15 cellular contexts compared by ENCODE assay signal in genomic region chr1:156260896-156261295, GRCh38. TPM values are rescaled to one million over a fixed set of nuclear protein-coding genes. Genes with fewer than 3 reads are reported as not detected.
DNase-seq lines count a peak whose midpoint lies in the region; ATAC-seq and TF ChIP-seq lines count a peak whose summit lies in the region.
"Had no signal": no experiment of that assay in that cellular context is flagged by ENCODE, and none has a peak within 500 bp of the region (broad histone marks: within the 10 kb centered on the region; RNA-seq: fewer than 3 reads in every experiment).

No MANE protein-coding gene starts in this region.

- no peak for TF ChIP-seq EP300 in gastroesophageal sphincter (IDR thresholded peaks at IDR 0.05)

- H3K36me3 ChIP-seq in CD8-positive, alpha-beta memory T cell (ENCODE audit: insufficient read depth, low read length) = peaks cover 67% of the 10 kb centered on the region
- peaks cover 17 to 99% of the 10 kb centered on the region in 2 donors for H3K36me3 ChIP-seq in gastroesophageal sphincter
- H3K36me3 ChIP-seq in brain microvascular endothelial cell (replicated peaks) = peaks cover 82% of the 10 kb centered on the region

- TF ChIP-seq CTCF in RWPE1 (conservative IDR thresholded peaks at IDR 0.05; ENCODE audit: low read depth) (no peak), chondrocyte (IDR thresholded peaks at IDR 0.05) (no peak), gastroesophageal sphincter (IDR thresholded peaks at IDR 0.05) (no peak), brain microvascular endothelial cell (IDR thresholded peaks at IDR 0.05; ENCODE audit: low read depth, low read length, missing control alignments) (no peak)

- DNase-seq in CD8-positive, alpha-beta memory T cell = no peak
- DNase-seq in RWPE1 (ENCODE audit: low spot score) = no peak
- peak; percentile 34 for DNase-seq in chondrocyte (ENCODE audit: low spot score)
- DNase-seq in myocyte (ENCODE audit: low read depth) = peak; percentile 97
- DNase-seq in DMS153 treated with DMSO at 0.1 percent for 48 hours (lab: John Stamatoyannopoulos, UW; ENCODE audit: unreplicated experiment) = no peak
- DNase-seq in brain microvascular endothelial cell = no peak
- DNase-seq in SHP77 (lab: John Stamatoyannopoulos, UW) = no peak
- DNase-seq: activated CD4-positive, alpha-beta T cell treated with anti-CD3 and anti-CD28 coated beads, Interleukin-2, amount 50 U/mL, for 1 hour; foreskin melanocyte; MG63; NCI-H1436 treated with DMSO at 0.1 percent for 48 hours; NK-92 treated with Interleukin-12 subunit alpha and Interleukin-12 subunit beta, amount 100 ng/mL, for 24 hours; RPMI8226 had no signal

- in situ Hi-C loops in brain microvascular endothelial cell (cut with HindIII; ENCODE audit: low pct_ligation_motif_present, low sequenced_read_pairs) = no loop called here

- CTCF ChIA-PET in CD8-positive, alpha-beta memory T cell (lab: Charles Lee) = no interaction called here
- CTCF ChIA-PET in RWPE1 (lab: Yijun Ruan, JAX) = interaction anchor here (0.6 kb wide), 1 partner anchor 44 kb away, joined by 4 read pairs; no protein-coding TSS in a partner anchor

- H3K27ac Mint-ChIP-seq in CD8-positive, alpha-beta memory T cell = peak overlapping the region in 5 of 8 donors; percentile 36 to 82 (median 76)
- peak overlapping the region; percentile 45 for H3K27ac Mint-ChIP-seq in chondrocyte (ENCODE audit: unreplicated experiment)

- no peaks in the 10 kb centered on the region for H3K4me1 ChIP-seq in CD8-positive, alpha-beta memory T cell (ENCODE audit: insufficient read depth, low read length)
- no peaks in the 10 kb centered on the region for H3K4me1 ChIP-seq in gastroesophageal sphincter
- H3K4me1 ChIP-seq: right lobe of liver had no signal

- no peak for ATAC-seq in gastroesophageal sphincter

- no peaks in the 10 kb centered on the region for H3K9me3 ChIP-seq in CD8-positive, alpha-beta memory T cell (ENCODE audit: low read length)
- H3K9me3 ChIP-seq in gastroesophageal sphincter = no peaks in the 10 kb centered on the region
- H3K9me3 ChIP-seq: MG63, right lobe of liver had no signal

- H3K27ac ChIP-seq in CD8-positive, alpha-beta memory T cell (ENCODE audit: low read depth, low read length) = no peak overlapping the region
- H3K27ac ChIP-seq in RWPE1 (peak overlapping the region; percentile 97), gastroesophageal sphincter (no peak overlapping the region), brain microvascular endothelial cell (no peak overlapping the region)
- H3K27ac ChIP-seq: right lobe of liver had no signal

- no peaks in the 10 kb centered on the region for H3K9me3 Mint-ChIP-seq in CD8-positive, alpha-beta memory T cell
- no peaks in the 10 kb centered on the region for H3K9me3 Mint-ChIP-seq in chondrocyte (ENCODE audit: low read depth)

- WGBS in gastroesophageal sphincter (ENCODE audit: low coverage in 1 of 2), 2 donors = 100% methylated on average over 1 of the region's 2 CpGs

- no peaks in the 10 kb centered on the region for H3K27me3 ChIP-seq in CD8-positive, alpha-beta memory T cell (ENCODE audit: insufficient read depth, low read length, poor library complexity, severe bottlenecking)
- H3K27me3 ChIP-seq in gastroesophageal sphincter (no peaks in the 10 kb centered on the region), brain microvascular endothelial cell (replicated peaks) (no peaks in the 10 kb centered on the region)
- H3K27me3 ChIP-seq: MG63, right lobe of liver had no signal

- no peak overlapping the region for H3K4me3 Mint-ChIP-seq in CD8-positive, alpha-beta memory T cell
- H3K4me3 Mint-ChIP-seq in chondrocyte (ENCODE audit: unreplicated experiment) = no peak overlapping the region

- POLR2A ChIA-PET in CD8-positive, alpha-beta memory T cell (lab: Charles Lee) = no interaction called here
- POLR2A ChIA-PET in RWPE1 (lab: Yijun Ruan, JAX; ENCODE audit: low non-redundant PET) = no interaction called here

- peaks cover 0 to 2% (median 0%) of the 10 kb centered on the region in 3 donors for H3K4me1 Mint-ChIP-seq in CD8-positive, alpha-beta memory T cell
- peaks cover 14% of the 10 kb centered on the region for H3K4me1 Mint-ChIP-seq in chondrocyte (ENCODE audit: low read depth)

- TF ChIP-seq POLR2A in gastroesophageal sphincter (IDR thresholded peaks at IDR 0.05) = no peak

- no peak overlapping the region for H3K4me3 ChIP-seq in CD8-positive, alpha-beta memory T cell (ENCODE audit: low read length)
- H3K4me3 ChIP-seq in gastroesophageal sphincter (no peak overlapping the region), brain microvascular endothelial cell (ENCODE audit: low read depth, low read length) (no peak overlapping the region)
- H3K4me3 ChIP-seq: MG63, right lobe of liver had no signal

- peaks cover 18 to 88% (median 28%) of the 10 kb centered on the region in 3 donors for H3K36me3 Mint-ChIP-seq in CD8-positive, alpha-beta memory T cell
- H3K36me3 Mint-ChIP-seq in chondrocyte (ENCODE audit: low read depth) = peaks cover 55% of the 10 kb centered on the region

- no peaks in the 10 kb centered on the region for H3K27me3 Mint-ChIP-seq in CD8-positive, alpha-beta memory T cell
- H3K27me3 Mint-ChIP-seq in chondrocyte (ENCODE audit: low read depth) = no peaks in the 10 kb centered on the region

RNA-seq across cellular contexts. Expression of gene PAQR6, which starts 13.0 kb away (rescaled TPM):
- 1 to 10 TPM; 1.9 TPM for total RNA-seq in CD8-positive, alpha-beta memory T cell
- 0.53 TPM for polyA plus RNA-seq in CD8-positive, alpha-beta memory T cell
- total RNA-seq in chondrocyte (4.9 to 6.9 TPM (median 4.9 TPM) in 3 replicates), myocyte (1.1 and 4.1 TPM in 2 replicates), gastroesophageal sphincter (1 to 10 TPM; 1.2 to 3.4 (median 1.6) TPM)
- polyA plus RNA-seq in myocyte (2012) = 5.3 TPM

RNA-seq across cellular contexts. Expression of gene BGLAP, which starts 18.9 kb away (rescaled TPM):
- 1 to 10 TPM in 1 of 2 experiments, under 1 TPM in 1; 0.97 to 1.5 TPM for total RNA-seq in CD8-positive, alpha-beta memory T cell
- polyA plus RNA-seq in CD8-positive, alpha-beta memory T cell = not detected
- 0.82 TPM in 1 of 3 replicates, not detected in the others for total RNA-seq in chondrocyte
- 152 and 378 TPM in 2 replicates for total RNA-seq in myocyte
- 15.9 TPM for polyA plus RNA-seq in myocyte (2012)
- total RNA-seq in gastroesophageal sphincter = under 1 TPM in 1 of 4 donors, not detected in 3; 0.54 TPM

RNA-seq across cellular contexts. Expression of gene SMG5, which starts 21.7 kb away (rescaled TPM):
- 100 to 1,000 TPM; 110 to 117 TPM for total RNA-seq in CD8-positive, alpha-beta memory T cell
- polyA plus RNA-seq in CD8-positive, alpha-beta memory T cell = 27.3 TPM
- total RNA-seq in chondrocyte (65.9 to 76.1 TPM (median 73.5 TPM) in 3 replicates), myocyte (104 TPM in 2 replicates), gastroesophageal sphincter (100 to 1,000 TPM in 1 of 4 donors, 10 to 100 TPM in 3; 60.2 to 106 (median 69.1) TPM)
- 72.8 TPM for polyA plus RNA-seq in myocyte (2012)

RNA-seq across cellular contexts. Expression of gene TMEM79, which starts 23.2 kb away (rescaled TPM):
- total RNA-seq in CD8-positive, alpha-beta memory T cell = 10 to 100 TPM; 10.8 to 11.2 TPM
- polyA plus RNA-seq in CD8-positive, alpha-beta memory T cell = 5.6 TPM
- total RNA-seq in chondrocyte (1.7 to 3.1 TPM (median 2.5 TPM) in 3 replicates), myocyte (2.3 and 2.4 TPM in 2 replicates), gastroesophageal sphincter (1 to 10 TPM; 1.6 to 4.7 (median 3.2) TPM)
- 6.0 TPM for polyA plus RNA-seq in myocyte (2012)

RNA-seq across cellular contexts. Expression of gene GLMP, which starts 34.6 kb away (rescaled TPM):
- 10 to 100 TPM; 19.5 to 20.9 TPM for total RNA-seq in CD8-positive, alpha-beta memory T cell
- 18.9 TPM for polyA plus RNA-seq in CD8-positive, alpha-beta memory T cell
- total RNA-seq in chondrocyte = 68.1 to 76.9 TPM (median 71.4 TPM) in 3 replicates
- 32.8 and 41.1 TPM in 2 replicates for total RNA-seq in myocyte
- 42.2 TPM for polyA plus RNA-seq in myocyte (2012)
- total RNA-seq in gastroesophageal sphincter = 10 to 100 TPM; 31.9 to 53.0 (median 38.6) TPM

Comparison
In these comparisons a context has a peak if more than half of its experiments do, and no peak if none do; other contexts are left out.
1. DNase-seq: peak in chondrocyte (single experiment) and myocyte (single experiment); none in CD8-positive, alpha-beta memory T cell (0 of 5), RWPE1 (single experiment), DMS153 treated with DMSO at 0.1 percent for 48 hours (single experiment), brain microvascular endothelial cell (single experiment) and SHP77 (0 of 2).
2. RNA of gene BGLAP, which starts 18.9 kb away (total RNA-seq): 152 to 378 TPM in myocyte; 0.97 to 1.5 TPM in CD8-positive, alpha-beta memory T cell, 0.54 TPM in gastroesophageal sphincter and 0.82 TPM in chondrocyte; every median in the first group is over 10 times any median in the second.